In genomic region chr1:91851130-91852010, GRCh38 we compare ENCODE assay signal across 8 cellular contexts. TPM values are rescaled to one million over a fixed set of nuclear protein-coding genes. Genes with fewer than 3 reads are reported as not detected.
A peak's percentile ranks its signal among the peaks of the same experiment; 100 is the strongest.
DNase-seq lines count a peak whose midpoint lies in the region; ATAC-seq and TF ChIP-seq lines count a peak whose summit lies in the region.

No MANE protein-coding gene starts in this region.

- H3K36me3 ChIP-seq in HEK293 (ENCODE audit: control insufficient read depth in 2 of 2, insufficient read depth in 1 of 2, low read length in 2 of 2) (no peaks in the 10 kb centered on the region), heart left ventricle (no peaks in the 10 kb centered on the region), gastrocnemius medialis (no peaks in the 10 kb centered on the region), WERI-Rb-1 (no peaks in the 10 kb centered on the region)

- POLR2A ChIA-PET in HEK293 (lab: Yijun Ruan, JAX) = interaction anchor here (0.6 to 1.4 kb wide), 4 partner anchors 12 to 716 kb away, joined by 3 to 9 read pairs (median 4); partner anchors contain the start of gene TGFBR3
- POLR2A ChIA-PET in GM10248 (lab: Yijun Ruan, JAX) = no interaction called here

- no peaks in the 10 kb centered on the region for H3K27me3 ChIP-seq in heart left ventricle
- no peaks in the 10 kb centered on the region for H3K27me3 ChIP-seq in gastrocnemius medialis
- H3K27me3 ChIP-seq in WERI-Rb-1 (ENCODE audit: insufficient read depth, low read depth, severe bottlenecking) = no peaks in the 10 kb centered on the region

- 17 to 23% (median 19%) methylated on average over 13 of the region's 13 CpGs for WGBS in heart left ventricle, 4 donors

- intact Hi-C loops in heart left ventricle (cut with DNase I) (loop anchor here in 1 of 10 donors (5.0 kb wide), 1 partner anchor 36 kb away; the partner anchor contains the start of gene TGFBR3), gastrocnemius medialis (cut with DNase I; ENCODE audit: low total_unique reads) (no loop called here)

- TF ChIP-seq POLR2A in heart left ventricle (IDR thresholded peaks at IDR 0.05) = no peak
- TF ChIP-seq POLR2A in gastrocnemius medialis (IDR thresholded peaks at IDR 0.05) = no peak

- in situ Hi-C loops in gastrocnemius medialis (cut with MboI; ENCODE audit: low sequenced_read_pairs in 4 of 4) = no loop called here

- H3K4me3 ChIP-seq in HEK293 (ENCODE audit: low read depth, low read length) (no peak overlapping the region), heart left ventricle (peak overlapping the region in 10 of 12 donors; percentile 20 to 53 (median 40)), gastrocnemius medialis (peak overlapping the region; percentile 10 to 37 (median 22)), WERI-Rb-1 (ENCODE audit: low read depth, low read length) (no peak overlapping the region)

- TF ChIP-seq CTCF in HEK293 (tag by site-specific recombination; IDR thresholded peaks at IDR 0.05) = no peak
- TF ChIP-seq CTCF in heart left ventricle (IDR thresholded peaks at IDR 0.05) = no peak
- no peak for TF ChIP-seq CTCF in gastrocnemius medialis (IDR thresholded peaks at IDR 0.05 in 4 of 5, conservative IDR thresholded peaks at IDR 0.05 in 1 of 5)
- no peak for TF ChIP-seq CTCF in WERI-Rb-1 (IDR thresholded peaks at IDR 0.05; ENCODE audit: low read depth, low read length)
- no peak for TF ChIP-seq CTCF in GM10248 (IDR thresholded peaks at IDR 0.05; ENCODE audit: control extremely low read depth, extremely low read depth, low read depth, missing control alignments)

- peak; percentile 96 to 97 (median 97) for ATAC-seq in heart left ventricle
- ATAC-seq in gastrocnemius medialis = peak; percentile 69 to 78
- ATAC-seq in HG03520 (IDR thresholded peaks at IDR 0.05; ENCODE audit: unreplicated experiment) = no peak
- no peak for ATAC-seq in GM21390 (IDR thresholded peaks at IDR 0.05; ENCODE audit: unreplicated experiment)

- H3K9me3 ChIP-seq in HEK293 (ENCODE audit: control insufficient read depth, insufficient read depth, low read depth, low read length) (no peaks in the 10 kb centered on the region), heart left ventricle (no peaks in the 10 kb centered on the region), gastrocnemius medialis (no peaks in the 10 kb centered on the region), WERI-Rb-1 (ENCODE audit: severe bottlenecking) (no peaks in the 10 kb centered on the region)

- DNase-seq in SK-N-DZ (ENCODE audit: low spot score) = peak; percentile 8
- DNase-seq in heart left ventricle = peak; percentile 93 to 97 (median 95)
- peak; percentile 71 to 72 for DNase-seq in gastrocnemius medialis
- no peak for DNase-seq in WERI-Rb-1
- no peak for DNase-seq in GM10248 (ENCODE audit: extremely low spot score)

- CTCF ChIA-PET in HEK293 (lab: Yijun Ruan, JAX) (interaction anchor here (0.6 to 1.4 kb wide), 5 partner anchors 13 to 34 kb away, joined by 3 to 8 read pairs (median 3); partner anchors contain the start of gene TGFBR3), GM10248 (lab: Yijun Ruan, JAX) (interaction anchor here (0.9 to 1.8 kb wide), 5 partner anchors 9 to 41 kb away, joined by 3 to 6 read pairs (median 4); no protein-coding TSS in a partner anchor)

- H3K27ac ChIP-seq in HEK293 (ENCODE audit: extremely low read depth, low read depth, low read length) (peak overlapping the region; percentile 70), heart left ventricle (peak overlapping the region; percentile 57 to 92 (median 85)), gastrocnemius medialis (peak overlapping the region; percentile 68 to 78 (median 76)), WERI-Rb-1 (no peak overlapping the region)

- H3K4me1 ChIP-seq in HEK293 (ENCODE audit: control insufficient read depth, insufficient read depth, low read length) = peaks cover 12% of the 10 kb centered on the region
- peaks cover 7 to 59% (median 26%) of the 10 kb centered on the region in 12 donors for H3K4me1 ChIP-seq in heart left ventricle
- H3K4me1 ChIP-seq in gastrocnemius medialis = peaks cover 18 to 38% of the 10 kb centered on the region in 2 donors

TF ChIP-seq in HEK293, 187 proteins besides CTCF, POLR2A, EP300 and RAD21 (continues in another document):
- no peak for TF ChIP-seq ZNF837 (tag by site-specific recombination; IDR thresholded peaks at IDR 0.05)
- no peak for TF ChIP-seq ZNF645 (tag by site-specific recombination; IDR thresholded peaks at IDR 0.05)
- TF ChIP-seq FEZF1 (tag by site-specific recombination; IDR thresholded peaks at IDR 0.05) = peak; percentile 72
- TF ChIP-seq ZNF146 (tag by site-specific recombination; IDR thresholded peaks at IDR 0.05) = no peak
- TF ChIP-seq MZF1 (tag by site-specific recombination; IDR thresholded peaks at IDR 0.05; ENCODE audit: borderline replicate concordance) = peak; percentile 59; the same call in 1 of the 2 replicates
- no peak for TF ChIP-seq ZNF132 (tag by site-specific recombination; IDR thresholded peaks at IDR 0.05; ENCODE audit: borderline replicate concordance)
- TF ChIP-seq ZNF658 (tag by site-specific recombination; IDR thresholded peaks at IDR 0.05) = no peak
- no peak for TF ChIP-seq ZNF16 (tag by site-specific recombination; IDR thresholded peaks at IDR 0.05; ENCODE audit: low read depth)
- TF ChIP-seq PRDM10 (tag by site-specific recombination; IDR thresholded peaks at IDR 0.05) = peak; percentile 96
- peak; percentile 79 for TF ChIP-seq ZNF600 (tag by site-specific recombination; IDR thresholded peaks at IDR 0.05)
- TF ChIP-seq SP3 (tag by site-specific recombination; IDR thresholded peaks at IDR 0.05) = no peak
- no peak for TF ChIP-seq ZNF473 (tag by site-specific recombination; IDR thresholded peaks at IDR 0.05)
- no peak for TF ChIP-seq EGR2 (tag by site-specific recombination; IDR thresholded peaks at IDR 0.05; ENCODE audit: low read depth)
- no peak for TF ChIP-seq ZNF214 (tag by site-specific recombination; IDR thresholded peaks at IDR 0.05; ENCODE audit: borderline replicate concordance)
- TF ChIP-seq ZSCAN23 (tag by site-specific recombination; IDR thresholded peaks at IDR 0.05) = no peak
- no peak for TF ChIP-seq ZNF777 (tag by site-specific recombination; IDR thresholded peaks at IDR 0.05; ENCODE audit: borderline replicate concordance)
- no peak for TF ChIP-seq ZBTB49 (tag by site-specific recombination; IDR thresholded peaks at IDR 0.05; ENCODE audit: low read depth)
- TF ChIP-seq ZNF529 (tag by site-specific recombination; IDR thresholded peaks at IDR 0.05; ENCODE audit: insufficient replicate concordance) = no peak

RNA-seq across cellular contexts. Expression of gene TGFBR3, which starts 34.6 kb away (rescaled TPM):
- polyA plus RNA-seq in SK-N-DZ (2014; cell fraction: cytosol; rRNA removed) = 0.42 and 0.68 TPM in 2 replicates
- 0.62 and 0.70 TPM in 2 replicates for polyA plus RNA-seq in SK-N-DZ (2014; cell fraction: nucleus; rRNA removed)
- total RNA-seq in heart left ventricle (10 to 100 TPM; 10.3 to 51.8 (median 28.1) TPM), gastrocnemius medialis (10 to 100 TPM; 37.3 to 61.7 (median 48.4) TPM)
- 10 to 100 TPM in 1 of 2 donors, 1 to 10 TPM in 1; 6.9 to 10.3 TPM for polyA plus RNA-seq in heart left ventricle

Comparison
In these comparisons a context has a peak if more than half of its experiments do, and no peak if none do; other contexts are left out.
1. H3K4me3 ChIP-seq: peak in heart left ventricle (10 of 12) and gastrocnemius medialis (4 of 4); none in HEK293 (single experiment) and WERI-Rb-1 (single experiment).
2. DNase-seq: peak in SK-N-DZ (single experiment), heart left ventricle (5 of 5) and gastrocnemius medialis (2 of 2); none in WERI-Rb-1 (single experiment) and GM10248 (single experiment).
3. ATAC-seq: peak in heart left ventricle (4 of 4) and gastrocnemius medialis (2 of 2); none in HG03520 (single experiment) and GM21390 (single experiment).